In genomic region chr13:49443327-49443688, GRCh38 we compare ENCODE assay signal across 8 cellular contexts. TPM values are rescaled to one million over a fixed set of nuclear protein-coding genes. Genes with fewer than 3 reads are reported as not detected.
DNase-seq lines count a peak whose midpoint lies in the region; ATAC-seq lines count a peak whose summit lies in the region.

No MANE protein-coding gene starts in this region.

- H3K27ac ChIP-seq in right cardiac atrium (ENCODE audit: low read length) (peak overlapping the region; percentile 91), rectal smooth muscle tissue (ENCODE audit: low read depth, low read length) (peak overlapping the region; percentile 91)

- H3K27ac Mint-ChIP-seq in activated T-helper 2 cell treated with anti-CD3 and anti-CD28 coated beads, Interferon-gamma antibody, Interleukin-2, Interleukin-4, amounts not matched to agents 10 μg/mL and 5 μg/mL and 100 μg/mL, durations not matched to agents 14 hours and 24 hours and 36 hours: peak overlapping the region; percentile 99

- DNase-seq in ELR (ENCODE audit: low read depth): peak; percentile 63
- DNase-seq in LHCN-M2 (ENCODE audit: low read depth): peak; percentile 41
- no peak for DNase-seq in activated T-helper 2 cell treated with anti-CD3 and anti-CD28 coated beads, Interferon-gamma antibody, Interleukin-2, Interleukin-4, amounts not matched to agents 10 μg/mL and 5 μg/mL and 100 μg/mL, durations not matched to agents 14 hours and 24 hours and 36 hours (ENCODE audit: low spot score)
- DNase-seq in right cardiac atrium: no peak
- DNase-seq in DMS114 treated with DMSO at 0.1 percent for 48 hours (lab: John Stamatoyannopoulos, UW; ENCODE audit: unreplicated experiment): no peak

- no peaks in the 10 kb centered on the region for H3K36me3 ChIP-seq in rectal smooth muscle tissue (ENCODE audit: control insufficient read depth, insufficient read depth, low read length)

- H3K4me3 ChIP-seq in right cardiac atrium (ENCODE audit: low read length) (peak overlapping the region; percentile 58), rectal smooth muscle tissue (ENCODE audit: low read length) (peak overlapping the region; percentile 87)

- 7% methylated on average over 9 of the region's 9 CpGs for WGBS in right cardiac atrium

- intact Hi-C loops in activated T-helper 2 cell treated with anti-CD3 and anti-CD28 coated beads, Interferon-gamma antibody, Interleukin-2, Interleukin-4, amounts not matched to agents 10 μg/mL and 5 μg/mL and 100 μg/mL, durations not matched to agents 14 hours and 24 hours and 36 hours (cut with micrococcal nuclease): loop anchor here (5.0 to 10.0 kb wide), 8 partner anchors 141 to 684 kb away; partner anchors contain the start of genes CDADC1, FNDC3A and RCBTB1
- intact Hi-C loops in right cardiac atrium (cut with DNase I): loop anchor here in 1 of 4 donors (10.0 kb wide), 1 partner anchor 161 kb away; no protein-coding TSS in a partner anchor

- H3K9me3 Mint-ChIP-seq in activated T-helper 2 cell treated with anti-CD3 and anti-CD28 coated beads, Interferon-gamma antibody, Interleukin-2, Interleukin-4, amounts not matched to agents 10 μg/mL and 5 μg/mL and 100 μg/mL, durations not matched to agents 14 hours and 24 hours and 36 hours: no peaks in the 10 kb centered on the region

- peaks cover 44% of the 10 kb centered on the region for H3K4me1 Mint-ChIP-seq in activated T-helper 2 cell treated with anti-CD3 and anti-CD28 coated beads, Interferon-gamma antibody, Interleukin-2, Interleukin-4, amounts not matched to agents 10 μg/mL and 5 μg/mL and 100 μg/mL, durations not matched to agents 14 hours and 24 hours and 36 hours (ENCODE audit: low read depth)

- no peaks in the 10 kb centered on the region for H3K9me3 ChIP-seq in right cardiac atrium (ENCODE audit: control insufficient read depth, low read length)

- peak overlapping the region; percentile 95 for H3K4me3 Mint-ChIP-seq in activated T-helper 2 cell treated with anti-CD3 and anti-CD28 coated beads, Interferon-gamma antibody, Interleukin-2, Interleukin-4, amounts not matched to agents 10 μg/mL and 5 μg/mL and 100 μg/mL, durations not matched to agents 14 hours and 24 hours and 36 hours (ENCODE audit: low read depth)

- H3K27me3 Mint-ChIP-seq in activated T-helper 2 cell treated with anti-CD3 and anti-CD28 coated beads, Interferon-gamma antibody, Interleukin-2, Interleukin-4, amounts not matched to agents 10 μg/mL and 5 μg/mL and 100 μg/mL, durations not matched to agents 14 hours and 24 hours and 36 hours (ENCODE audit: low read depth): peaks cover 9% of the 10 kb centered on the region

- ATAC-seq in right cardiac atrium (peak in 1 of 2 donors; percentile 8), HG03378 (IDR thresholded peaks at IDR 0.05; ENCODE audit: unreplicated experiment) (no peak), GM18858 (IDR thresholded peaks at IDR 0.05; ENCODE audit: unreplicated experiment) (no peak)

- H3K27me3 ChIP-seq in right cardiac atrium (ENCODE audit: control insufficient read depth, insufficient read depth) (no peaks in the 10 kb centered on the region), rectal smooth muscle tissue (ENCODE audit: control insufficient read depth, insufficient read depth, low read length) (no peaks in the 10 kb centered on the region)

- peak overlapping the region; percentile 46 for H3K9ac ChIP-seq in rectal smooth muscle tissue (ENCODE audit: low read length)

- peaks cover 9% of the 10 kb centered on the region for H3K36me3 Mint-ChIP-seq in activated T-helper 2 cell treated with anti-CD3 and anti-CD28 coated beads, Interferon-gamma antibody, Interleukin-2, Interleukin-4, amounts not matched to agents 10 μg/mL and 5 μg/mL and 100 μg/mL, durations not matched to agents 14 hours and 24 hours and 36 hours (ENCODE audit: low read depth)

- H3K4me1 ChIP-seq in right cardiac atrium (ENCODE audit: control insufficient read depth, insufficient read depth, low read length): no peaks in the 10 kb centered on the region
- H3K4me1 ChIP-seq in rectal smooth muscle tissue (ENCODE audit: control insufficient read depth, insufficient read depth, low read length): peaks cover 6% of the 10 kb centered on the region

RNA-seq across cellular contexts. Expression of gene CAB39L, which starts 0.6 kb away (rescaled TPM):
- total RNA-seq in LHCN-M2 (2014; rRNA removed): 8.2 and 8.4 TPM in 2 replicates
- 3.9 TPM for polyA plus RNA-seq in LHCN-M2 (2012)
- 4.0 and 5.8 TPM in 2 replicates for total RNA-seq in activated T-helper 2 cell treated with anti-CD3 and anti-CD28 coated beads, Interferon-gamma antibody, Interleukin-2, Interleukin-4, amounts not matched to agents 10 μg/mL and 5 μg/mL and 100 μg/mL, durations not matched to agents 14 hours and 24 hours and 36 hours
- 10 to 100 TPM; 24.6 to 31.7 (median 28.2) TPM for total RNA-seq in right cardiac atrium
- polyA plus RNA-seq in right cardiac atrium: 15.4 TPM

RNA-seq across cellular contexts. Expression of gene SETDB2, which starts 0.8 kb away (rescaled TPM):
- total RNA-seq in LHCN-M2 (2014; rRNA removed): 5.9 and 6.2 TPM in 2 replicates
- 1.3 TPM for polyA plus RNA-seq in LHCN-M2 (2012)
- 10.8 and 11.0 TPM in 2 replicates for total RNA-seq in activated T-helper 2 cell treated with anti-CD3 and anti-CD28 coated beads, Interferon-gamma antibody, Interleukin-2, Interleukin-4, amounts not matched to agents 10 μg/mL and 5 μg/mL and 100 μg/mL, durations not matched to agents 14 hours and 24 hours and 36 hours
- total RNA-seq in right cardiac atrium: 10 to 100 TPM; 13.1 to 18.6 (median 16.0) TPM
- polyA plus RNA-seq in right cardiac atrium: 5.0 TPM

RNA-seq across cellular contexts. Expression of gene PHF11, which starts 52.4 kb away (rescaled TPM):
- 16.4 and 18.3 TPM in 2 replicates for total RNA-seq in LHCN-M2 (2014; rRNA removed)
- 21.2 TPM for polyA plus RNA-seq in LHCN-M2 (2012)
- total RNA-seq in activated T-helper 2 cell treated with anti-CD3 and anti-CD28 coated beads, Interferon-gamma antibody, Interleukin-2, Interleukin-4, amounts not matched to agents 10 μg/mL and 5 μg/mL and 100 μg/mL, durations not matched to agents 14 hours and 24 hours and 36 hours: 47.9 and 52.9 TPM in 2 replicates
- total RNA-seq in right cardiac atrium: 10 to 100 TPM; 20.2 to 31.1 (median 23.9) TPM
- 23.8 TPM for polyA plus RNA-seq in right cardiac atrium

Comparison
In these comparisons a context has a peak if more than half of its experiments do, and no peak if none do; other contexts are left out.
1. DNase-seq: peak in ELR (single experiment) and LHCN-M2 (single experiment); none in activated T-helper 2 cell treated with anti-CD3 and anti-CD28 coated beads, Interferon-gamma antibody, Interleukin-2, Interleukin-4, amounts not matched to agents 10 μg/mL and 5 μg/mL and 100 μg/mL, durations not matched to agents 14 hours and 24 hours and 36 hours (single experiment), right cardiac atrium (0 of 3) and DMS114 treated with DMSO at 0.1 percent for 48 hours (single experiment).